ENCODE assay signal across 8 cellular contexts in the genomic region with DNA sequence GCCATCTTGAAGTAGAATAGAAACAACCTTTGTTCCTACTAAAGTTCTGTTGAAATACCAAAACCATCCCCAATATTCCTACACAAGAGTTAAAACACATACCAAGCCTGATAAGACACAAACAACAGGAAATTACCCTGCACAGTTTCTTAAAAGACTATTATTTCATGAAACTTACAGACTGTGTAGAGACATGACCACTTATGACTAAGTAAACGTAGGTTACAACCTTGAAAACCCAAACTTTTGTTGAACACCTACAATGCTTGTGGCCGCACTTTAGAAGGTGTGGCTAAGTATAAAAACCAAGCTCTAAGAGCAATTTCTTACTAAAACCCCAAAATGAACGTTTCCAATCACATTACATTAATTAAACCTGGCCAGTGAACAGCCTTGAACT. TPM values are rescaled to one million over a fixed set of nuclear protein-coding genes. Genes with fewer than 3 reads are reported as not detected.
DNase-seq lines count a peak whose midpoint lies in the region; ATAC-seq, FAIRE-seq and TF ChIP-seq lines count a peak whose summit lies in the region.

No MANE protein-coding gene starts in this region.

- peak overlapping the region; percentile 82 to 98 (median 92) for H3K4me3 Mint-ChIP-seq in CD8-positive, alpha-beta memory T cell

- H3K4me1 ChIP-seq in CD8-positive, alpha-beta memory T cell (ENCODE audit: insufficient read depth, low read length), result peaks cover 69% of the 10 kb centered on the region
- H3K4me1 ChIP-seq in MM.1S (ENCODE audit: low read length) (peaks cover 16% of the 10 kb centered on the region), muscle layer of duodenum (ENCODE audit: control insufficient read depth in 1 of 2, insufficient read depth in 2 of 2, low read length in 2 of 2) (peaks cover 10 to 38% of the 10 kb centered on the region in 2 donors)

- CTCF ChIA-PET in CD8-positive, alpha-beta memory T cell (lab: Charles Lee), result no interaction called here

- H3K9me2 ChIP-seq in MM.1S (replicated peaks; ENCODE audit: insufficient read depth, low read length), result no peaks in the 10 kb centered on the region

- no peak for TF ChIP-seq CTCF in MM.1S (IDR thresholded peaks at IDR 0.05; ENCODE audit: low read length)
- no peak for TF ChIP-seq CTCF in bronchial epithelial cell (IDR thresholded peaks at IDR 0.05; ENCODE audit: insufficient read depth, low read length, severe bottlenecking)

- peaks cover 67% of the 10 kb centered on the region for H3K79me2 ChIP-seq in MM.1S (ENCODE audit: low read length)

- no peak for ATAC-seq in HG03196 (IDR thresholded peaks at IDR 0.05; ENCODE audit: unreplicated experiment)
- ATAC-seq in HG03457 (IDR thresholded peaks at IDR 0.05; ENCODE audit: unreplicated experiment), result no peak

- H3K27ac ChIP-seq in CD8-positive, alpha-beta memory T cell (ENCODE audit: low read depth, low read length), result no peak overlapping the region
- H3K27ac ChIP-seq in MM.1S (ENCODE audit: low read length), result no peak overlapping the region
- no peak overlapping the region for H3K27ac ChIP-seq in muscle layer of duodenum (ENCODE audit: low read length)

- H3K4me1 Mint-ChIP-seq in CD8-positive, alpha-beta memory T cell, result peaks cover 55 to 68% (median 62%) of the 10 kb centered on the region in 3 donors

- H3K9ac ChIP-seq in MM.1S (ENCODE audit: low read length), result no peak overlapping the region

- H3K27me3 Mint-ChIP-seq in CD8-positive, alpha-beta memory T cell, result no peaks in the 10 kb centered on the region

- FAIRE-seq in bronchial epithelial cell (lab: Jason Lieb, UNC), result no peak

- H4K20me1 ChIP-seq in MM.1S (ENCODE audit: insufficient read depth, low read length), result peaks cover 24% of the 10 kb centered on the region

- no peak overlapping the region for H2AFZ ChIP-seq in MM.1S (ENCODE audit: low read length)

- POLR2A ChIA-PET in CD8-positive, alpha-beta memory T cell (lab: Charles Lee), result interaction anchor here (0.7 kb wide), 1 partner anchor 19 kb away, joined by 3 read pairs; no protein-coding TSS in a partner anchor

- peak overlapping the region in 7 of 8 donors; percentile 35 to 85 (median 80) for H3K27ac Mint-ChIP-seq in CD8-positive, alpha-beta memory T cell

- peaks cover 14% of the 10 kb centered on the region for H3F3A ChIP-seq in MM.1S (ENCODE audit: insufficient read depth, low read length)

- H3K36me3 ChIP-seq in CD8-positive, alpha-beta memory T cell (ENCODE audit: insufficient read depth, low read length), result no peaks in the 10 kb centered on the region
- H3K36me3 ChIP-seq in MM.1S (replicated peaks; ENCODE audit: insufficient read depth, low read length) (no peaks in the 10 kb centered on the region), bronchial epithelial cell (ENCODE audit: control insufficient read depth, insufficient read depth, low read length) (no peaks in the 10 kb centered on the region), muscle layer of duodenum (ENCODE audit: control insufficient read depth in 1 of 2, insufficient read depth in 2 of 2, low read length in 2 of 2) (no peaks in the 10 kb centered on the region)

- H3K9me3 ChIP-seq in CD8-positive, alpha-beta memory T cell (ENCODE audit: low read length), result no peaks in the 10 kb centered on the region
- H3K9me3 ChIP-seq in MM.1S (replicated peaks; ENCODE audit: insufficient read depth, low read length) (no peaks in the 10 kb centered on the region), muscle layer of duodenum (ENCODE audit: control insufficient read depth in 1 of 2, low read length in 2 of 2) (no peaks in the 10 kb centered on the region)

- no peaks in the 10 kb centered on the region for H3K27me3 ChIP-seq in CD8-positive, alpha-beta memory T cell (ENCODE audit: insufficient read depth, low read length, poor library complexity, severe bottlenecking)
- H3K27me3 ChIP-seq in MM.1S (replicated peaks; ENCODE audit: insufficient read depth, low read length) (no peaks in the 10 kb centered on the region), bronchial epithelial cell (ENCODE audit: control insufficient read depth, insufficient read depth, low read length) (no peaks in the 10 kb centered on the region), muscle layer of duodenum (ENCODE audit: low read depth, low read length) (no peaks in the 10 kb centered on the region)

- peak overlapping the region; percentile 77; the same call in 1 of the 2 replicates for H3K4me2 ChIP-seq in MM.1S (ENCODE audit: low read depth, low read length)

- H3K4me3 ChIP-seq in CD8-positive, alpha-beta memory T cell (ENCODE audit: low read length), result peak overlapping the region; percentile 16
- H3K4me3 ChIP-seq in MM.1S (ENCODE audit: low read length) (no peak overlapping the region), bronchial epithelial cell (ENCODE audit: low read depth, low read length) (peak overlapping the region; percentile 87), muscle layer of duodenum (ENCODE audit: low read depth in 1 of 2, low read length in 2 of 2) (peak overlapping the region; percentile 89 to 95)

- no peaks in the 10 kb centered on the region for H3K9me3 Mint-ChIP-seq in CD8-positive, alpha-beta memory T cell

- DNase-seq in CD8-positive, alpha-beta memory T cell, result peak in 2 of 5 donors; percentile 22 to 30
- no peak for DNase-seq in MM.1S
- peak; percentile 75 for DNase-seq in bronchial epithelial cell (ENCODE audit: low read depth)
- DNase-seq in DMS53 treated with DMSO at 0.1 percent for 48 hours (lab: John Stamatoyannopoulos, UW; ENCODE audit: unreplicated experiment), result no peak
- no peak for DNase-seq in midbrain (lab: John Stamatoyannopoulos, UW)

- H3K36me3 Mint-ChIP-seq in CD8-positive, alpha-beta memory T cell, result peaks cover 0 to 8% (median 0%) of the 10 kb centered on the region in 3 donors

RNA-seq across cellular contexts. Expression of a gene that starts 2.0 kb away (rescaled TPM):
- total RNA-seq in CD8-positive, alpha-beta memory T cell, result 100 to 1,000 TPM; 337 to 343 TPM
- 97.8 TPM for polyA plus RNA-seq in CD8-positive, alpha-beta memory T cell
- total RNA-seq in bronchial epithelial cell, result 76.6 and 101 TPM in 2 replicates
